In the genomic region with DNA sequence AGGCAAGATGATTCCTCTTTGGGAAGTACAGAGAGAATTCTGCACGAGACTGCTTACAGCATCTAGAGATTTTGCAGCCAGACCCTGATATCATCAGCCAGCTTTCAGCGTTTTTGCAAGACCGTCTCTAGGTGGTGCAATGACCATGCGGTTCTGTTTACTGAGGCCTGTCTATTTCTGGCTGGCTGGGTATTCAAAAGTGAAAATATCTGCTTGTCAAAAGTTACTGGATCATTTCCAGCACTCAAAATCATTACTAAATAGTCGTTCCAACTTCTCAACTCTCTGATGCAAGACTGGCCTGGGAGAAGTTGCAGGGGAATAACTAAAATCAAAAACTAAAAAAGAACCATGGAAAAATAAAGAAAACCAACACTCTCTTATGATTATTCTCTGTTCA, we compare ENCODE assay signal across 8 cellular contexts.
DNase-seq lines count a peak whose midpoint lies in the region; ATAC-seq, FAIRE-seq and TF ChIP-seq lines count a peak whose summit lies in the region.

No MANE protein-coding gene starts in this region.

- DNase-seq in GF-D8 (lab: John Stamatoyannopoulos, UW) (peak; percentile 65), HCEC 1CT (peak; percentile 1), MV-4-11 (lab: John Stamatoyannopoulos, UW) (peak; percentile 59), WERI-Rb-1 (peak; percentile 31), fibroblast of lung (ENCODE audit: low read depth in 2 of 2) (peak; percentile 50 to 99)

- H3K27me3 ChIP-seq in WERI-Rb-1 (ENCODE audit: insufficient read depth, low read depth, severe bottlenecking) (no peaks in the 10 kb centered on the region), fibroblast of lung (ENCODE audit: control insufficient read depth, insufficient read depth, low read length) (no peaks in the 10 kb centered on the region), neural cell (ENCODE audit: insufficient read depth, low read depth, low read length) (no peaks in the 10 kb centered on the region)

- H2AFZ ChIP-seq in fibroblast of lung (ENCODE audit: low read length), result no peak overlapping the region
- no peak overlapping the region for H2AFZ ChIP-seq in neural cell (ENCODE audit: low read depth, low read length)

- H3K9me2 ChIP-seq in neural cell (ENCODE audit: insufficient read depth, low read length), result no peaks in the 10 kb centered on the region

- H3K4me1 ChIP-seq in fibroblast of lung (ENCODE audit: control insufficient read depth, extremely low read depth, insufficient read depth, low read length), result peaks cover 4% of the 10 kb centered on the region

- H3K79me2 ChIP-seq in fibroblast of lung (ENCODE audit: control insufficient read depth, insufficient read depth, low read length) (no peaks in the 10 kb centered on the region), neural cell (replicated peaks; ENCODE audit: insufficient read depth, low read length) (no peaks in the 10 kb centered on the region)

- H3K4me2 ChIP-seq in fibroblast of lung (ENCODE audit: extremely low read depth, insufficient read depth, low read length) (no peak overlapping the region), neural cell (ENCODE audit: low read length) (no peak overlapping the region)

- no peaks in the 10 kb centered on the region for H4K20me1 ChIP-seq in fibroblast of lung (ENCODE audit: control insufficient read depth, extremely low read depth, insufficient read depth, low read length)
- H4K20me1 ChIP-seq in neural cell (ENCODE audit: insufficient read depth), result no peaks in the 10 kb centered on the region

- H3K27ac ChIP-seq in WERI-Rb-1 (no peak overlapping the region), fibroblast of lung (ENCODE audit: insufficient read depth, low read length) (no peak overlapping the region), neural cell (ENCODE audit: low read length) (no peak overlapping the region)

- H3K9ac ChIP-seq in fibroblast of lung (ENCODE audit: insufficient read depth, low read length), result no peak overlapping the region
- H3K9ac ChIP-seq in neural cell (ENCODE audit: low read length), result no peak overlapping the region

- H3K4me3 ChIP-seq in WERI-Rb-1 (ENCODE audit: low read depth, low read length) (no peak overlapping the region), fibroblast of lung (replicated peaks in 1 of 4; ENCODE audit: control extremely low read depth in 1 of 4, insufficient read depth in 1 of 4, low read depth in 3 of 4, low read length in 4 of 4) (no peak overlapping the region), neural cell (ENCODE audit: low read length) (no peak overlapping the region)

- H3K36me3 ChIP-seq in WERI-Rb-1 (no peaks in the 10 kb centered on the region), fibroblast of lung (ENCODE audit: control insufficient read depth, insufficient read depth, low read length) (no peaks in the 10 kb centered on the region), neural cell (ENCODE audit: insufficient read depth, low read length) (no peaks in the 10 kb centered on the region)

- peak; percentile 51; the same call in 1 of the 2 replicates for TF ChIP-seq CTCF in WERI-Rb-1 (IDR thresholded peaks at IDR 0.05; ENCODE audit: low read depth, low read length)
- TF ChIP-seq CTCF in fibroblast of lung (conservative IDR thresholded peaks at IDR 0.05 in 1 of 2, IDR thresholded peaks at IDR 0.05 in 1 of 2; ENCODE audit: low read depth in 1 of 2, low read length in 2 of 2), result peak; percentile 43 to 66
- peak; percentile 63 for TF ChIP-seq CTCF in neural cell (IDR thresholded peaks at IDR 0.05; ENCODE audit: poor library complexity, severe bottlenecking)

- no peaks in the 10 kb centered on the region for H3K9me3 ChIP-seq in WERI-Rb-1 (ENCODE audit: severe bottlenecking)
- no peaks in the 10 kb centered on the region for H3K9me3 ChIP-seq in fibroblast of lung (ENCODE audit: control insufficient read depth, insufficient read depth, low read depth, low read length)
- H3K9me3 ChIP-seq in neural cell (ENCODE audit: low read length), result no peaks in the 10 kb centered on the region

- FAIRE-seq in A204.1 (lab: Jason Lieb, UNC), result peak; percentile 76

- TF ChIP-seq RAD21 in neural cell (conservative IDR thresholded peaks at IDR 0.05), result peak; percentile 71

- H3F3A ChIP-seq in neural cell (ENCODE audit: insufficient read depth, low read length, poor library complexity, severe bottlenecking), result no peaks in the 10 kb centered on the region

- TF ChIP-seq EP300 in neural cell (conservative IDR thresholded peaks at IDR 0.05; ENCODE audit: poor library complexity, severe bottlenecking), result no peak

- no peak for ATAC-seq in GM18520 (IDR thresholded peaks at IDR 0.05; ENCODE audit: unreplicated experiment)

TF ChIP-seq in neural cell, 6 proteins besides CTCF, POLR2A, EP300 and RAD21:
- TF ChIP-seq POLR2AphosphoS5 (IDR thresholded peaks at IDR 0.05), result no peak
- peak; percentile 59 for TF ChIP-seq SMC3 (conservative IDR thresholded peaks at IDR 0.05; ENCODE audit: poor library complexity)
- TF ChIP-seq MXI1 (conservative IDR thresholded peaks at IDR 0.05; ENCODE audit: poor library complexity, severe bottlenecking), result no peak
- no peak for TF ChIP-seq EZH2 (IDR thresholded peaks at IDR 0.05; ENCODE audit: borderline replicate concordance, insufficient read depth, low read length, poor library complexity, severe bottlenecking)

Comparison
In these comparisons a context has a peak if more than half of its experiments do, and no peak if none do; other contexts are left out.
1. DNase-seq: peak in every context shown above with its lines; median percentile 74 in fibroblast of lung; 65 in GF-D8; 59 in MV-4-11; 31 in WERI-Rb-1; 1 in HCEC 1CT.